In the genomic region with DNA sequence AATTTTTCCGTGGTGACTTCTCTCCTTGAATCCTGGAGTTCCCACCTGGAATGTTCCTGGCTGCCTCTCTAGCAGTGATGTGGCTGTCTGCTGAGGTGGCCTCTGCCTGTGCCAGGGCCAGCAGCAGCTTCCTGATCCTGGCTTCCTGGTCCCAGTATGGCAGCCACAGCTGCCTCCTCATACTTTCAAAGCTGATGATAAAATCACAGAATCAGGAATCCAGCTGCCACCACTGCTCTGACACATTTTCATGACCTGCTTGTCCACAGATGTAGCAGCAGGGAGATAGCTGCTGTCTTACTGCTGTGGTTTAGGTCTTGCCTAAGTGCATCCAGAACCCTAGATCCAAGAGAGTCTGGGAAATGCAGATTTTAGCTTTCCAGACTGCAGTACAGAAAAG, we compare ENCODE assay signal across 19 cellular contexts.
"Had no signal": no experiment of that assay in that cellular context is flagged by ENCODE, and none has a peak within 500 bp of the region (broad histone marks: within the 10 kb centered on the region; RNA-seq: fewer than 3 reads in every experiment).

No MANE protein-coding gene starts in this region.

- H3K27me3 ChIP-seq: colonic mucosa, gastrocnemius medialis, right atrium auricular region, transverse colon had no signal

- H3K36me3 ChIP-seq: colonic mucosa, gastrocnemius medialis, left ventricle myocardium inferior, prostate gland, right atrium auricular region, transverse colon had no signal

- ATAC-seq: activated CD8-positive, alpha-beta T cell treated with anti-CD3 and anti-CD28 coated beads, Interleukin-2, amount 10 ng/mL, durations not matched to agents 7 days and 5 days; activated naive CD8-positive, alpha-beta T cell treated with anti-CD3 and anti-CD28 coated beads, Interleukin-2, amount 50 U/mL, for 24 hours; gastrocnemius medialis; mucosa of descending colon; stimulated activated naive CD8-positive, alpha-beta T cell treated with anti-CD3 and anti-CD28 coated beads, Interleukin-15, Interleukin-2, amounts not matched to agents 100 U/mL and 50 U/mL, for 24 hours had no signal

- DNase-seq: activated CD4-positive, alpha-beta T cell treated with anti-CD3 and anti-CD28 coated beads, Interleukin-2, amount 10 ng/mL, durations not matched to agents 24 days and 14 days; activated CD8-positive, alpha-beta T cell treated with anti-CD3 and anti-CD28 coated beads, Interleukin-2, amount 10 ng/mL, durations not matched to agents 7 days and 5 days; activated naive CD4-positive, alpha-beta T cell treated with anti-CD3 and anti-CD28 coated beads, Interleukin-2, amount 10 ng/mL, durations not matched to agents 7 days and 5 days; activated naive CD8-positive, alpha-beta T cell treated with anti-CD3 and anti-CD28 coated beads, Interleukin-2, amount 50 U/mL, for 24 hours; activated T-cell treated with anti-CD3 and anti-CD28 coated beads, Interleukin-2, amount 50 U/mL, for 24 hours; aorta; colonic mucosa; endodermal cell; gastrocnemius medialis; head of caudate nucleus; kidney; left ventricle myocardium inferior; mucosa of descending colon; naive B cell; stimulated activated naive CD8-positive, alpha-beta T cell treated with anti-CD3 and anti-CD28 coated beads, Interleukin-15, Interleukin-2, amounts not matched to agents 100 U/mL and 50 U/mL, for 24 hours; transverse colon had no signal

- H3K9me3 ChIP-seq: colonic mucosa, gastrocnemius medialis, prostate gland had no signal

- H3K27ac ChIP-seq: colonic mucosa, epithelial cell of prostate, gastrocnemius medialis, left ventricle myocardium inferior, prostate gland, right atrium auricular region, transverse colon had no signal

- H3K4me1 ChIP-seq: colonic mucosa, gastrocnemius medialis, prostate gland, transverse colon had no signal

- H3K4me3 ChIP-seq: colonic mucosa, gastrocnemius medialis, left ventricle myocardium inferior, mucosa of descending colon, prostate gland, right atrium auricular region, transverse colon had no signal
